16 cellular contexts compared by ENCODE assay signal in the genomic region with DNA sequence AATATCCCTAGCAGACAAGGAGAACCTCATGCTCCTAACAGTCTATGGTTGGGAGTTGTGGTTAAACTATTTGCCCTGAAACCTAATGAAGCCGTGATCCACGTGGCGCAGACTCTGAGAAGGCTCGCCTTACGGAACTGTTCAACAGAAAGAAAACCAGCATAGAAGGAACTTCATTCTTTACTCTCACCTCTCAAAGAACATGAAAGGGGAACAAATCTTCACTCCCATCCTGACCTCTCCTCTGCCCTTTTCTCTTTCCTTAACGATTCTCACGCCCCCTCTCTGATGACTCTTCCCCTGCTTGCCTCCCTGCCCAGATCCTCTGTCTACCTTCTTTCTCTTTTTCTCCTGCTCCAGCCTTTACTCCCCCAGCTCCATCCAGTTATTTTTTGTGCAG. TPM values are rescaled to one million over a fixed set of nuclear protein-coding genes. Genes with fewer than 3 reads are reported as not detected.
DNase-seq lines count a peak whose midpoint lies in the region; ATAC-seq, FAIRE-seq and TF ChIP-seq lines count a peak whose summit lies in the region.
"Had no signal": no experiment of that assay in that cellular context is flagged by ENCODE, and none has a peak within 500 bp of the region (broad histone marks: within the 10 kb centered on the region; RNA-seq: fewer than 3 reads in every experiment).

No MANE protein-coding gene starts in this region.

- H3K9ac ChIP-seq in HepG2 (ENCODE audit: insufficient read depth, low read depth, low read length) = no peak overlapping the region

- H3K4me2 ChIP-seq in HepG2 (ENCODE audit: low read depth, low read length) = no peak overlapping the region

- H3K4me1 Mint-ChIP-seq in neural crest cell = peaks cover 46% of the 10 kb centered on the region

- H3K27ac ChIP-seq in right lobe of liver = no peak overlapping the region
- H3K27ac ChIP-seq in HepG2 (ENCODE audit: extremely low read length, insufficient read depth, low read length) = no peak overlapping the region
- peak overlapping the region; percentile 78 for H3K27ac ChIP-seq in cingulate gyrus (ENCODE audit: low read depth, low read length)
- peak overlapping the region; percentile 9 to 44 for H3K27ac ChIP-seq in aorta (ENCODE audit: low read depth in 1 of 2, low read length in 2 of 2)

- H3K27ac Mint-ChIP-seq in neural crest cell (ENCODE audit: unreplicated experiment) = peak overlapping the region; percentile 66
- H3K27ac Mint-ChIP-seq: T-cell had no signal

- ATAC-seq in right lobe of liver (peak in 3 of 4 donors; percentile 15 to 36 (median 30)), HepG2 (no peak), aorta (ENCODE audit: low FRiP score) (no peak), HG02678 (IDR thresholded peaks at IDR 0.05; ENCODE audit: unreplicated experiment) (no peak), GM18867 (IDR thresholded peaks at IDR 0.05; ENCODE audit: unreplicated experiment) (no peak), HG02970 (IDR thresholded peaks at IDR 0.05; ENCODE audit: low FRiP score, unreplicated experiment) (no peak)
- ATAC-seq: T-cell had no signal

- H3K4me1 ChIP-seq in right lobe of liver (no peaks in the 10 kb centered on the region), HepG2 (ENCODE audit: insufficient read depth, low read length) (no peaks in the 10 kb centered on the region), aorta (ENCODE audit: control insufficient read depth in 1 of 2, insufficient read depth in 2 of 2, low read length in 2 of 2) (peaks cover 0 to 4% of the 10 kb centered on the region in 2 donors)

- H3K36me3 Mint-ChIP-seq in neural crest cell (ENCODE audit: low read depth) = no peaks in the 10 kb centered on the region
- H3K36me3 Mint-ChIP-seq: T-cell had no signal

- H2AFZ ChIP-seq in HepG2 (ENCODE audit: low read length) = no peak overlapping the region

- CTCF ChIA-PET in HepG2 (lab: Yijun Ruan, JAX; ENCODE audit: low intra/inter-chr PET ratio, low total read pairs) = no interaction called here

- no peaks in the 10 kb centered on the region for H3K79me2 ChIP-seq in HepG2 (ENCODE audit: insufficient read depth, low read length)

- TF ChIP-seq CTCF in right lobe of liver (IDR thresholded peaks at IDR 0.05) = no peak
- TF ChIP-seq CTCF in HepG2 (CRISPR knock-in tag; IDR thresholded peaks at IDR 0.05) = no peak
- TF ChIP-seq CTCF in neural crest cell (conservative IDR thresholded peaks at IDR 0.05) = no peak

- H3K9me3 ChIP-seq in right lobe of liver (no peaks in the 10 kb centered on the region), HepG2 (ENCODE audit: low read length) (no peaks in the 10 kb centered on the region), aorta (ENCODE audit: control insufficient read depth, low read length) (no peaks in the 10 kb centered on the region)

- BruUV-seq in HepG2 (replicated peaks; lab: Mats Ljungman, UMichigan) = no TSS peak

- DNase-seq in right lobe of liver = peak in 1 of 3 donors; percentile 8
- DNase-seq in HepG2 (ENCODE audit: low spot score) = no peak
- DNase-seq in neural crest cell (ENCODE audit: low read depth, low spot score) = no peak
- DNase-seq in aorta = no peak
- DNase-seq: activated CD4-positive, CD25-positive, alpha-beta regulatory T cell; activated naive CD4-positive, alpha-beta T cell treated with anti-CD3 and anti-CD28 coated beads, Interleukin-2, amount 50 U/mL, for 16 hours; GDM1; NCI-H1105; NCI-H2227 treated with DMSO at 0.1 percent for 48 hours; stimulated activated CD4-positive, alpha-beta T cell treated with anti-CD3 and anti-CD28 coated beads, Interleukin-4, amount 100 ng/mL, for 1 hour had no signal

- H3K4me3 Mint-ChIP-seq in neural crest cell = peak overlapping the region; percentile 25
- H3K4me3 Mint-ChIP-seq: T-cell had no signal

- POLR2A ChIA-PET in HepG2 (lab: Yijun Ruan, JAX) = no interaction called here

- TF ChIP-seq EP300 in HepG2 (IDR thresholded peaks at IDR 0.05; ENCODE audit: low read depth in 2 of 2, low read length in 2 of 2) (no peak), HepG2 (CRISPR knock-in tag; IDR thresholded peaks at IDR 0.05; ENCODE audit: borderline replicate concordance) (no peak)

- TF ChIP-seq POLR2A in right lobe of liver (IDR thresholded peaks at IDR 0.05) (no peak), HepG2 (IDR thresholded peaks at IDR 0.05; ENCODE audit: insufficient read depth in 1 of 2, low read depth in 2 of 2, low read length in 2 of 2) (no peak)

- H3K27me3 ChIP-seq in right lobe of liver (no peaks in the 10 kb centered on the region), HepG2 (ENCODE audit: control insufficient read depth in 1 of 2, insufficient read depth in 2 of 2, low read length in 2 of 2) (peaks cover 0 to 13% of the 10 kb centered on the region in 2 experiments; a peak in 2 of 5 replicates), aorta (ENCODE audit: control insufficient read depth in 1 of 2, insufficient read depth in 2 of 2, low read length in 1 of 2) (no peaks in the 10 kb centered on the region)

- in situ Hi-C loops in HepG2 (cut with HindIII; ENCODE audit: extremely low pct_ligation_motif_present, low pct_unique_long_range_greater_than_20kb) = no loop called here

- intact Hi-C loops in right lobe of liver (cut with DNase I) (no loop called here), HepG2 (cut with micrococcal nuclease; ENCODE audit: unreplicated experiment) (no loop called here), aorta (cut with DNase I) (no loop called here)

- H4K20me1 ChIP-seq in HepG2 (ENCODE audit: insufficient read depth, low read length) = no peaks in the 10 kb centered on the region

- H3K9me3 Mint-ChIP-seq in neural crest cell = no peaks in the 10 kb centered on the region
- H3K9me3 Mint-ChIP-seq: T-cell had no signal

- no peaks in the 10 kb centered on the region for H3K27me3 Mint-ChIP-seq in neural crest cell (ENCODE audit: low read depth)

- 51% methylated on average over 7 of the region's 7 CpGs for WGBS in right lobe of liver (ENCODE audit: insufficient coverage, low coverage, low lambda C conversion rate, missing lambda C conversion rate)
- 53% methylated on average over 7 of the region's 7 CpGs for WGBS in HepG2 (ENCODE audit: low lambda C conversion rate)
- WGBS in aorta, 2 donors = 76 to 78% methylated on average over 7 of the region's 7 CpGs

- H3K4me3 ChIP-seq in right lobe of liver = no peak overlapping the region
- no peak overlapping the region for H3K4me3 ChIP-seq in HepG2 (replicated peaks in 1 of 3; ENCODE audit: insufficient read depth in 1 of 3, low read depth in 2 of 3, low read length in 3 of 3)
- no peak overlapping the region for H3K4me3 ChIP-seq in aorta (ENCODE audit: low read length in 2 of 2)

- FAIRE-seq in HepG2 (lab: Jason Lieb, UNC) = no peak
- FAIRE-seq: endothelial cell of umbilical vein had no signal

- TF ChIP-seq RAD21 in HepG2 (CRISPR knock-in tag; IDR thresholded peaks at IDR 0.05) = no peak

- no peaks in the 10 kb centered on the region for H3K36me3 ChIP-seq in right lobe of liver
- H3K36me3 ChIP-seq in HepG2 (replicated peaks in 1 of 2; ENCODE audit: control insufficient read depth in 1 of 2, insufficient read depth in 2 of 2, low read length in 2 of 2) = no peaks in the 10 kb centered on the region
- H3K36me3 ChIP-seq in aorta (ENCODE audit: control insufficient read depth in 1 of 2, insufficient read depth in 2 of 2, low read length in 1 of 2) = peaks cover 0 to 14% of the 10 kb centered on the region in 2 donors

TF ChIP-seq in HepG2, 621 proteins besides CTCF, POLR2A, EP300 and RAD21 (continues in another document):
- TF ChIP-seq, protein P1, sequence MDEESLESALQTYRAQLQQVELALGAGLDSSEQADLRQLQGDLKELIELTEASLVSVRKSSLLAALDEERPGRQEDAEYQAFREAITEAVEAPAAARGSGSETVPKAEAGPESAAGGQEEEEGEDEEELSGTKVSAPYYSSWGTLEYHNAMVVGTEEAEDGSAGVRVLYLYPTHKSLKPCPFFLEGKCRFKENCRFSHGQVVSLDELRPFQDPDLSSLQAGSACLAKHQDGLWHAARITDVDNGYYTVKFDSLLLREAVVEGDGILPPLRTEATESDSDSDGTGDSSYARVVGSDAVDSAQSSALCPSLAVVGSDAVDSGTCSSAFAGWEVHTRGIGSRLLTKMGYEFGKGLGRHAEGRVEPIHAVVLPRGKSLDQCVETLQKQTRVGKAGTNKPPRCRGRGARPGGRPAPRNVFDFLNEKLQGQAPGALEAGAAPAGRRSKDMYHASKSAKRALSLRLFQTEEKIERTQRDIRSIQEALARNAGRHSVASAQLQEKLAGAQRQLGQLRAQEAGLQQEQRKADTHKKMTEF (CRISPR knock-in tag; IDR thresholded peaks at IDR 0.05) = no peak
- no peak for TF ChIP-seq ZNF234 (CRISPR knock-in tag; conservative IDR thresholded peaks at IDR 0.05)
- TF ChIP-seq, protein P2, sequence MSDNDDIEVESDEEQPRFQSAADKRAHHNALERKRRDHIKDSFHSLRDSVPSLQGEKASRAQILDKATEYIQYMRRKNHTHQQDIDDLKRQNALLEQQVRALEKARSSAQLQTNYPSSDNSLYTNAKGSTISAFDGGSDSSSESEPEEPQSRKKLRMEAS (IDR thresholded peaks at IDR 0.05) = no peak

RNA-seq across cellular contexts. Expression of a gene that starts 54.2 kb away (rescaled TPM):
- total RNA-seq in right lobe of liver (1 to 10 TPM; 1.2 to 2.3 (median 1.4) TPM), HepG2 (2016; rRNA removed; fragmentation: Illumina TruSeq; extraction: Trizol) (0.13 TPM in 2 replicates), neural crest cell (5.4 and 6.1 TPM in 2 replicates), aorta (100 to 1,000 TPM; 189 to 518 TPM)
- 0.18 TPM in 1 of 2 replicates, not detected in the other for total RNA-seq in HepG2 (2016; cell fraction: cytosol; rRNA removed; fragmentation: Illumina TruSeq; extraction: Trizol; ENCODE audit: low read depth)
- 0.13 and 0.16 TPM in 2 replicates for total RNA-seq in HepG2 (2016; cell fraction: insoluble cytoplasmic fraction; rRNA removed; fragmentation: Illumina TruSeq; extraction: Trizol)
- 0.07 and 0.31 TPM in 2 replicates for total RNA-seq in HepG2 (2016; cell fraction: membrane; rRNA removed; fragmentation: Illumina TruSeq; extraction: Trizol)
- total RNA-seq in HepG2 (2016; cell fraction: nucleus; rRNA removed; fragmentation: Illumina TruSeq; extraction: Trizol) = 0.09 TPM in 1 of 2 replicates, not detected in the other
- polyA plus RNA-seq in HepG2 (2011; rRNA removed) (0.20 and 0.29 TPM in 2 replicates), aorta (100 to 1,000 TPM in 1 of 2 donors, 10 to 100 TPM in 1; 92.3 to 135 TPM)
- polyA plus RNA-seq in HepG2 (2011; cell fraction: cytosol; rRNA removed) = 0.13 and 0.19 TPM in 2 replicates
- polyA plus RNA-seq in HepG2 (2011; cell fraction: nucleus; rRNA removed) = 0.19 and 0.29 TPM in 2 replicates
- polyA plus RNA-seq in HepG2 (2012) = 0.05 and 0.15 TPM in 2 replicates
- 0.01 TPM in 1 of 2 replicates, not detected in the other for polyA plus RNA-seq in HepG2 (2016; cell fraction: cytosol; fragmentation: Illumina TruSeq; extraction: Trizol; ENCODE audit: low read depth)
- 0.10 and 0.15 TPM in 2 replicates for polyA plus RNA-seq in HepG2 (2016; cell fraction: insoluble cytoplasmic fraction; fragmentation: Illumina TruSeq; extraction: Trizol; ENCODE audit: low read depth)
- polyA plus RNA-seq in HepG2 (2016; cell fraction: membrane; fragmentation: Illumina TruSeq; extraction: Trizol; ENCODE audit: low read depth) = 0.05 TPM in 1 of 2 replicates, not detected in the other
- 0.17 and 0.19 TPM in 2 replicates for polyA plus RNA-seq in HepG2 (2016; cell fraction: nucleus; fragmentation: Illumina TruSeq; extraction: Trizol; ENCODE audit: insufficient read depth, low read depth)
- 0.36 TPM in 1 of 2 replicates, not detected in the other for polyA minus RNA-seq in HepG2 (2011; rRNA and poly(A)+ RNA removed; ENCODE audit: low replicate concordance)
- polyA minus RNA-seq in HepG2 (2011; cell fraction: cytosol; rRNA and poly(A)+ RNA removed) = 0.09 and 0.20 TPM in 2 replicates
- polyA minus RNA-seq in HepG2 (2011; cell fraction: nucleus; rRNA and poly(A)+ RNA removed) = 0.25 and 0.26 TPM in 2 replicates

Comparison
In these comparisons a context has a peak if more than half of its experiments do, and no peak if none do; other contexts are left out.
1. ATAC-seq: peak in right lobe of liver (3 of 4); none in HepG2 (single experiment), aorta (single experiment), HG02678 (single experiment), GM18867 (single experiment) and HG02970 (single experiment).
2. H3K27ac ChIP-seq: peak in cingulate gyrus (single experiment) and aorta (2 of 2); none in right lobe of liver (0 of 3) and HepG2 (single experiment).
3. RNA of a gene that starts 54.2 kb away (total RNA-seq): 189 to 518 TPM in aorta; 5.4 to 6.1 TPM in neural crest cell, 1.2 to 2.3 TPM in right lobe of liver and 0.07 to 0.31 TPM in HepG2; every median in the first group is over 10 times any median in the second.